Comparison of ENCODE assay signal across 25 cellular contexts in genomic region chr4:114267976-114268375, GRCh38.
"Had no signal": no experiment of that assay in that cellular context is flagged by ENCODE, and none has a peak within 500 bp of the region (broad histone marks: within the 10 kb centered on the region; RNA-seq: fewer than 3 reads in every experiment).

No MANE protein-coding gene starts in this region.

- H3K27ac Mint-ChIP-seq: effector memory CD8-positive, alpha-beta T cell; mesothelial cell of epicardium; naive thymus-derived CD4-positive, alpha-beta T cell; nephron; neural progenitor cell; progenitor cell of endocrine pancreas; stimulated activated effector memory CD8-positive, alpha-beta T cell treated with anti-CD3 and anti-CD28 coated beads, Interleukin-12 subunit alpha, Interleukin-12 subunit beta, amount 100 ng/mL, for 72 hours had no signal

- H3K27me3 Mint-ChIP-seq: effector memory CD8-positive, alpha-beta T cell; progenitor cell of endocrine pancreas had no signal

- H3K4me1 Mint-ChIP-seq: nephron; neural progenitor cell; stimulated activated effector memory CD8-positive, alpha-beta T cell treated with anti-CD3 and anti-CD28 coated beads, Interleukin-12 subunit alpha, Interleukin-12 subunit beta, amount 100 ng/mL, for 72 hours had no signal

- FAIRE-seq: endometrium, kidney had no signal

- H3K9me3 ChIP-seq: esophagus squamous epithelium, gastrocnemius medialis, right lobe of liver, stomach, thyroid gland, vagina had no signal

- H3K9me3 Mint-ChIP-seq: effector memory CD8-positive, alpha-beta T cell; naive thymus-derived CD4-positive, alpha-beta T cell; nephron; neural progenitor cell; stimulated activated effector memory CD8-positive, alpha-beta T cell treated with anti-CD3 and anti-CD28 coated beads, Interleukin-12 subunit alpha, Interleukin-12 subunit beta, amount 100 ng/mL, for 72 hours had no signal

- H3K27me3 ChIP-seq: esophagus squamous epithelium, gastrocnemius medialis, neural progenitor cell, stomach, thyroid gland, vagina had no signal

- DNase-seq: cortex of kidney; effector memory CD8-positive, alpha-beta T cell; erythroblast; esophagus squamous epithelium; gastrocnemius medialis; head of caudate nucleus; kidney; mesenchymal stem cell; naive thymus-derived CD4-positive, alpha-beta T cell; right lobe of liver; stimulated activated CD4-positive, alpha-beta T cell treated with anti-CD3 and anti-CD28 coated beads, Interleukin-2, amount 100 ng/mL, for 24 hours; stimulated activated CD4-positive, alpha-beta T cell treated with anti-CD3 and anti-CD28 coated beads, Interleukin-4, amount 100 ng/mL, for 24 hours; stimulated activated naive CD4-positive, alpha-beta T cell treated with Interleukin-2 at 50 U/mL for 16 hours; stomach; thyroid gland; trophoblast cell had no signal

- H3K4me3 ChIP-seq: esophagus squamous epithelium, gastrocnemius medialis, neural progenitor cell, right lobe of liver, stomach, thyroid gland, vagina had no signal

- H3K36me3 Mint-ChIP-seq: mesothelial cell of epicardium; naive thymus-derived CD4-positive, alpha-beta T cell; neural progenitor cell; stimulated activated effector memory CD8-positive, alpha-beta T cell treated with anti-CD3 and anti-CD28 coated beads, Interleukin-12 subunit alpha, Interleukin-12 subunit beta, amount 100 ng/mL, for 72 hours had no signal

- H3K27ac ChIP-seq: esophagus squamous epithelium, gastrocnemius medialis, neural progenitor cell, parathyroid adenoma, right lobe of liver, stomach, thyroid gland, vagina had no signal

- H3K36me3 ChIP-seq: esophagus squamous epithelium, gastrocnemius medialis, neural progenitor cell, right lobe of liver, stomach, thyroid gland, vagina had no signal

- H3K4me3 Mint-ChIP-seq: effector memory CD8-positive, alpha-beta T cell; mesothelial cell of epicardium; naive thymus-derived CD4-positive, alpha-beta T cell; nephron; neural progenitor cell; stimulated activated effector memory CD8-positive, alpha-beta T cell treated with anti-CD3 and anti-CD28 coated beads, Interleukin-12 subunit alpha, Interleukin-12 subunit beta, amount 100 ng/mL, for 72 hours had no signal

- H3K4me1 ChIP-seq: gastrocnemius medialis, neural progenitor cell, parathyroid adenoma, right lobe of liver, thyroid gland had no signal

- ATAC-seq: effector memory CD8-positive, alpha-beta T cell; gastrocnemius medialis; left lobe of liver; naive thymus-derived CD4-positive, alpha-beta T cell; right lobe of liver had no signal
